14 cellular contexts compared by ENCODE assay signal in the genomic region with DNA sequence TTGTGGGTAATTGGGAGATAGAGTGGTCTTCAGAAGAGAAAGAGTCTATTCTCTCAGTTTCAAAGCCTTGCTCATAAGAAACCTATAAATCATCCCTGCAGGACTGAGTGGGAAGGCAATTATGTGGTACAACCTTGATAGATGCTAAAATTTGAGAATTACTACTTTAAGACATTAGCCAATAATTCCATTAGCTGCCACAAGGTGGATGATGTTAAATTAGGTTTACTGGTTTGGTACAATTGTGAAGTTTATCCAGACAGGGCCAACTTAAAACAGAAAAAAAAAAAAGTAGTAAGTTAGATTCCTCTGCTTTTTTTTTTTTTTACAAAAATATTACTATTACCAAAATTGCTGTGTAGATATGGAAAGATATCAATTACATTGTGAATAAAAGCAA.
"Had no signal": no experiment of that assay in that cellular context is flagged by ENCODE, and none has a peak within 500 bp of the region (broad histone marks: within the 10 kb centered on the region; RNA-seq: fewer than 3 reads in every experiment).

No MANE protein-coding gene starts in this region.

- H3K27me3 Mint-ChIP-seq: activated naive CD4-positive, alpha-beta T cell treated with anti-CD3 and anti-CD28 coated beads, Interleukin-2, amount 50 U/mL, for 24 hours; activated T-helper 17 cell treated with anti-CD3 and anti-CD28 coated beads, Interleukin-2, amount 50 U/mL, for 72 hours; central memory CD8-positive, alpha-beta T cell; dendritic cell treated with granulocyte-macrophage colony-stimulating factor and Interleukin-4, amounts not matched to agents 40 ng/mL and 50 ng/mL, for 4 days had no signal

- H3K27ac ChIP-seq: thyroid gland, vagina had no signal

- H3K36me3 Mint-ChIP-seq: activated naive CD4-positive, alpha-beta T cell treated with anti-CD3 and anti-CD28 coated beads, Interleukin-2, amount 50 U/mL, for 24 hours; brain; natural killer cell had no signal

- H3K4me3 ChIP-seq: thyroid gland, vagina had no signal

- H3K4me1 Mint-ChIP-seq: activated naive CD4-positive, alpha-beta T cell treated with anti-CD3 and anti-CD28 coated beads, Interleukin-2, amount 50 U/mL, for 24 hours; activated T-helper 17 cell treated with anti-CD3 and anti-CD28 coated beads, Interleukin-2, amount 50 U/mL, for 72 hours; brain; central memory CD8-positive, alpha-beta T cell; natural killer cell had no signal

- H3K36me3 ChIP-seq: thyroid gland, vagina had no signal

- DNase-seq: activated CD4-positive, alpha-beta T cell treated with anti-CD3 and anti-CD28 coated beads, Interleukin-2, amount 50 U/mL, for 1 hour; activated T-cell treated with anti-CD3 and anti-CD28 coated beads for 4 hours; left cardiac atrium; natural killer cell; retina; small intestine; T-helper 2 cell; thyroid gland had no signal

- H3K9me3 Mint-ChIP-seq: activated naive CD4-positive, alpha-beta T cell treated with anti-CD3 and anti-CD28 coated beads, Interleukin-2, amount 50 U/mL, for 24 hours; activated T-helper 17 cell treated with anti-CD3 and anti-CD28 coated beads, Interleukin-2, amount 50 U/mL, for 72 hours; central memory CD8-positive, alpha-beta T cell; dendritic cell treated with granulocyte-macrophage colony-stimulating factor and Interleukin-4, amounts not matched to agents 40 ng/mL and 50 ng/mL, for 4 days; natural killer cell had no signal

- H3K4me3 Mint-ChIP-seq: activated naive CD4-positive, alpha-beta T cell treated with anti-CD3 and anti-CD28 coated beads, Interleukin-2, amount 50 U/mL, for 24 hours; activated T-helper 17 cell treated with anti-CD3 and anti-CD28 coated beads, Interleukin-2, amount 50 U/mL, for 72 hours; brain; central memory CD8-positive, alpha-beta T cell; dendritic cell treated with granulocyte-macrophage colony-stimulating factor and Interleukin-4, amounts not matched to agents 40 ng/mL and 50 ng/mL, for 4 days; natural killer cell had no signal

- H3K9me3 ChIP-seq: thyroid gland, vagina had no signal

- ATAC-seq: activated T-helper 17 cell treated with anti-CD3 and anti-CD28 coated beads, Interleukin-2, amount 50 U/mL, for 72 hours; left cardiac atrium; natural killer cell had no signal

- H3K27ac Mint-ChIP-seq: activated naive CD4-positive, alpha-beta T cell treated with anti-CD3 and anti-CD28 coated beads, Interleukin-2, amount 50 U/mL, for 24 hours; activated T-helper 17 cell treated with anti-CD3 and anti-CD28 coated beads, Interleukin-2, amount 50 U/mL, for 72 hours; brain; dendritic cell treated with granulocyte-macrophage colony-stimulating factor and Interleukin-4, amounts not matched to agents 40 ng/mL and 50 ng/mL, for 4 days; natural killer cell had no signal

- FAIRE-seq: small intestine had no signal

- H3K27me3 ChIP-seq: thyroid gland, vagina had no signal

- H3K4me1 ChIP-seq: thyroid gland, vagina had no signal
